Comparison of ENCODE assay signal across 12 cellular contexts in the genomic region with DNA sequence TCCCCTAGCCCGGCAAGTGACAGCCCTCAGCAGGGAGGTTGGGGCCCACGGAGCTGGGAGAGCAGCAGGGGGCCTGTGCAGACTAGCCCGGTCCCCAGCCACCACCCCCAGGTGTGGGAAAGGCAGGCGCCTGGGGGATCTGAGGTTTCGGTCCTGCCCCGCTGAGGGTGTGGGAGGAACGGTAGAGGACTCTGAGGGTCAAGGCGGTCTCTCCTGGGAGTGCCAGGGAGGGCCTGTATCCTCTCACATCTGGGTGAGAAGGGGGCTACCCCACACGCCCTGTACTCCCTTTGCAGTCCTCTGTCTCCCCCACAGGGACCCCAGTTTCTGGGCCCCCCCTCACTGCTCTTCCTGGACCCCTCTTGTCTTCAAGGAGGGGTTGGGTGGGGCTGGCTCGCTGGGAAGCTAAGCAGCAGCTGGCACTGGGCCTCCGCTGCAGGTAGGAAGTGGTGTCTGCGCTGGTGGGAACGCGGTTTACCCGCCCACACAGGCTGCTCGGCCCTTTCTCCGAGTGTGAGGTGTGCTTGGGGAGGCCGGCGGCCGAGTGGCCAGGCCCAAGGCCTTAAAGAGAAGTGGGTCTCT. TPM values are rescaled to one million over a fixed set of nuclear protein-coding genes. Genes with fewer than 3 reads are reported as not detected.
DNase-seq lines count a peak whose midpoint lies in the region; ATAC-seq, FAIRE-seq and TF ChIP-seq lines count a peak whose summit lies in the region.
"Had no signal": no experiment of that assay in that cellular context is flagged by ENCODE, and none has a peak within 500 bp of the region (broad histone marks: within the 10 kb centered on the region; RNA-seq: fewer than 3 reads in every experiment).

No MANE protein-coding gene starts in this region.

- H3K4me3 Mint-ChIP-seq in MCF 10A (ENCODE audit: unreplicated experiment), result no peak overlapping the region

- no peak for TF ChIP-seq CTCF in mammary epithelial cell (conservative IDR thresholded peaks at IDR 0.05 in 1 of 2, IDR thresholded peaks at IDR 0.05 in 1 of 2; ENCODE audit: extremely low read depth in 1 of 2, insufficient read depth in 1 of 2, low read depth in 1 of 2, low read length in 2 of 2)
- no peak for TF ChIP-seq CTCF in MCF 10A (IDR thresholded peaks at IDR 0.05; ENCODE audit: unreplicated experiment)
- no peak for TF ChIP-seq CTCF in kidney (IDR thresholded peaks at IDR 0.05; ENCODE audit: borderline replicate concordance, extremely low read depth, insufficient read depth)

- no peaks in the 10 kb centered on the region for H3K27me3 ChIP-seq in mammary epithelial cell (ENCODE audit: insufficient read depth, low read length)

- POLR2A ChIA-PET in MCF 10A (lab: Yijun Ruan, JAX) (interaction anchor here (1.0 kb wide), 1 partner anchor 28 kb away, joined by 3 read pairs; the partner anchor contains the start of gene CSNK1D), HEK293T (lab: Yijun Ruan, JAX) (interaction anchor here (1.2 to 2.0 kb wide), 2 partner anchors 9 kb away, joined by 3 to 10 read pairs; no protein-coding TSS in a partner anchor)

- in situ Hi-C loops in mammary epithelial cell (cut with MboI; ENCODE audit: low sequenced_read_pairs in 2 of 2), result no loop called here

- H3K79me2 ChIP-seq in mammary epithelial cell (ENCODE audit: insufficient read depth, low read length), result no peaks in the 10 kb centered on the region

- dilution Hi-C loops in mammary epithelial cell (cut with HindIII; ENCODE audit: low sequenced_read_pairs), result no loop called here

- FAIRE-seq in kidney (lab: Jason Lieb, UNC) (no peak), RCC 7860 (lab: Jason Lieb, UNC) (no peak)

- CTCF ChIA-PET in mammary epithelial cell (lab: Charles Lee; ENCODE audit: low non-redundant PET), result interaction anchor here (0.6 kb wide), 1 partner anchor 59 kb away, joined by 4 read pairs; no protein-coding TSS in a partner anchor
- CTCF ChIA-PET in MCF 10A (lab: Yijun Ruan, JAX), result interaction anchor here (0.6 to 1.4 kb wide), 4 partner anchors 36 to 691 kb away, joined by 3 to 5 read pairs (median 4); no protein-coding TSS in a partner anchor
- CTCF ChIA-PET in HEK293T (lab: Yijun Ruan, JAX), result interaction anchor here (0.6 kb wide), 1 partner anchor 48 kb away, joined by 3 read pairs; no protein-coding TSS in a partner anchor

- no peak for TF ChIP-seq POLR2A in GM18505 (IDR thresholded peaks at IDR 0.05; ENCODE audit: borderline replicate concordance, extremely low read depth, insufficient read depth, insufficient read length)

- H3K9me3 Mint-ChIP-seq in MCF 10A (ENCODE audit: unreplicated experiment), result no peaks in the 10 kb centered on the region

- H3K4me1 ChIP-seq in mammary epithelial cell (ENCODE audit: insufficient read depth, low read length) (peaks cover 49% of the 10 kb centered on the region), kidney (ENCODE audit: control insufficient read depth in 1 of 2, insufficient read depth in 1 of 2, low read depth in 1 of 2, low read length in 2 of 2) (peaks cover 18 to 26% of the 10 kb centered on the region in 2 donors)

- DNase-seq in mammary epithelial cell, result peak; percentile 80
- no peak for DNase-seq in MCF 10A (ENCODE audit: unreplicated experiment)
- DNase-seq in activated T-cell treated with anti-CD3 and anti-CD28 coated beads for 48 hours (ENCODE audit: low read depth), result peak; percentile 71
- peak; percentile 78 for DNase-seq in kidney
- no peak for DNase-seq in HEK293T (ENCODE audit: extremely low spot score)
- no peak for DNase-seq in RCC 7860 (ENCODE audit: low spot score)
- DNase-seq: foreskin melanocyte, NCI-H2081 treated with DMSO at 0.1 percent for 48 hours had no signal

- ATAC-seq in HG02759 (IDR thresholded peaks at IDR 0.05; ENCODE audit: unreplicated experiment), result no peak
- ATAC-seq in GM18505 (IDR thresholded peaks at IDR 0.05; ENCODE audit: unreplicated experiment), result no peak

- no peaks in the 10 kb centered on the region for H3K36me3 Mint-ChIP-seq in MCF 10A (ENCODE audit: insufficient read depth, unreplicated experiment)

- peak overlapping the region; percentile 30 for H3K27ac ChIP-seq in mammary epithelial cell (ENCODE audit: insufficient read depth, low read depth, low read length)
- H3K27ac ChIP-seq in kidney (ENCODE audit: low read depth in 2 of 2, low read length in 2 of 2), result no peak overlapping the region

- H3K4me3 ChIP-seq in mammary epithelial cell (replicated peaks in 1 of 3; ENCODE audit: insufficient read depth in 1 of 3, low read depth in 2 of 3, low read length in 3 of 3), result no peak overlapping the region
- H3K4me3 ChIP-seq in kidney (ENCODE audit: low read length in 2 of 2), result no peak overlapping the region

- peak overlapping the region; percentile 80 for H3K4me2 ChIP-seq in mammary epithelial cell (ENCODE audit: insufficient read depth, low read depth, low read length)

- no peaks in the 10 kb centered on the region for H4K20me1 ChIP-seq in mammary epithelial cell (ENCODE audit: insufficient read depth, low read length)

- peak overlapping the region; percentile 15 for H3K9ac ChIP-seq in mammary epithelial cell (ENCODE audit: insufficient read depth, low read length)
- H3K9ac ChIP-seq in kidney (ENCODE audit: low read length in 2 of 2), result no peak overlapping the region

- H3K36me3 ChIP-seq in mammary epithelial cell (ENCODE audit: insufficient read depth, low read length) (no peaks in the 10 kb centered on the region), kidney (ENCODE audit: control insufficient read depth in 1 of 2, insufficient read depth in 2 of 2, low read length in 2 of 2) (no peaks in the 10 kb centered on the region)

- H3K9me3 ChIP-seq in mammary epithelial cell (replicated peaks; ENCODE audit: insufficient read depth, low read length), result no peaks in the 10 kb centered on the region
- no peaks in the 10 kb centered on the region for H3K9me3 ChIP-seq in kidney (ENCODE audit: control insufficient read depth in 1 of 2, low read length in 2 of 2)

- peaks cover 33% of the 10 kb centered on the region for H3K4me1 Mint-ChIP-seq in MCF 10A (ENCODE audit: insufficient read depth, unreplicated experiment)

- H3K27ac Mint-ChIP-seq in MCF 10A (ENCODE audit: low read depth, unreplicated experiment), result no peak overlapping the region

- WGBS in mammary epithelial cell (ENCODE audit: low coverage, missing lambda C conversion rate), result 6% methylated on average over 16 of the region's 20 CpGs

- BruUV-seq in mammary epithelial cell (replicated peaks; lab: Mats Ljungman, UMichigan) (no TSS peak), MCF 10A (replicated peaks; lab: Mats Ljungman, UMichigan) (no TSS peak)

- no peaks in the 10 kb centered on the region for H3K27me3 Mint-ChIP-seq in MCF 10A (ENCODE audit: insufficient read depth, unreplicated experiment)

- H2AFZ ChIP-seq in mammary epithelial cell (ENCODE audit: low read depth, low read length), result peak overlapping the region; percentile 55

- intact Hi-C loops in mammary epithelial cell (cut with micrococcal nuclease), result loop anchor here (2.0 kb wide), 1 partner anchor 19 kb away; no protein-coding TSS in a partner anchor
- intact Hi-C loops in MCF 10A (cut with micrococcal nuclease), result no loop called here
- intact Hi-C loops in kidney (cut with DNase I), result no loop called here

TF ChIP-seq in HEK293T, 16 proteins besides CTCF, POLR2A, EP300 and RAD21:
- TF ChIP-seq FOXM1 (IDR thresholded peaks at IDR 0.05; ENCODE audit: borderline replicate concordance), result no peak
- TF ChIP-seq, protein P1, sequence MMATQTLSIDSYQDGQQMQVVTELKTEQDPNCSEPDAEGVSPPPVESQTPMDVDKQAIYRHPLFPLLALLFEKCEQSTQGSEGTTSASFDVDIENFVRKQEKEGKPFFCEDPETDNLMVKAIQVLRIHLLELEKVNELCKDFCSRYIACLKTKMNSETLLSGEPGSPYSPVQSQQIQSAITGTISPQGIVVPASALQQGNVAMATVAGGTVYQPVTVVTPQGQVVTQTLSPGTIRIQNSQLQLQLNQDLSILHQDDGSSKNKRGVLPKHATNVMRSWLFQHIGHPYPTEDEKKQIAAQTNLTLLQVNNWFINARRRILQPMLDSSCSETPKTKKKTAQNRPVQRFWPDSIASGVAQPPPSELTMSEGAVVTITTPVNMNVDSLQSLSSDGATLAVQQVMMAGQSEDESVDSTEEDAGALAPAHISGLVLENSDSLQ (IDR thresholded peaks at IDR 0.05), result no peak
- no peak for TF ChIP-seq ARNT (IDR thresholded peaks at IDR 0.05)
- TF ChIP-seq NFRKB (IDR thresholded peaks at IDR 0.05), result no peak
- no peak for TF ChIP-seq SP1 (IDR thresholded peaks at IDR 0.05)
- no peak for TF ChIP-seq BHLHE40 (IDR thresholded peaks at IDR 0.05; ENCODE audit: borderline replicate concordance)
- TF ChIP-seq TARDBP (IDR thresholded peaks at IDR 0.05), result no peak
- no peak for TF ChIP-seq FOXA1 (IDR thresholded peaks at IDR 0.05)

RNA-seq across cellular contexts. Expression of gene CD7, which starts 15.4 kb away (rescaled TPM):
- total RNA-seq in mammary epithelial cell (not detected), MCF 10A (2022) (0.63 and 0.71 TPM in 2 replicates), kidney (9.2 TPM)
- polyA plus RNA-seq in mammary epithelial cell (not detected), kidney (ENCODE audit: insufficient read depth, low read depth, low replicate concordance) (1.0 TPM)
- not detected for polyA minus RNA-seq in mammary epithelial cell

RNA-seq across cellular contexts. Expression of gene CSNK1D, which starts 28.5 kb away (rescaled TPM):
- total RNA-seq in mammary epithelial cell, result 100 to 1,000 TPM in 1 of 2 donors, 10 to 100 TPM in 1; 68.7 to 163 TPM
- polyA plus RNA-seq in mammary epithelial cell, result 146 TPM
- polyA minus RNA-seq in mammary epithelial cell, result 216 TPM
- 191 and 193 TPM in 2 replicates for total RNA-seq in MCF 10A (2022)
- total RNA-seq in kidney, result 160 TPM
- 69.7 TPM for polyA plus RNA-seq in kidney (ENCODE audit: insufficient read depth, low read depth, low replicate concordance)

RNA-seq across cellular contexts. Expression of gene SECTM1, which starts 31.6 kb away (rescaled TPM):
- total RNA-seq in mammary epithelial cell (1 to 10 TPM; 2.7 to 3.5 TPM), MCF 10A (2022) (7.5 and 13.4 TPM in 2 replicates), kidney (87.5 TPM)
- polyA plus RNA-seq in mammary epithelial cell (3.0 TPM), kidney (ENCODE audit: insufficient read depth, low read depth, low replicate concordance) (15.4 TPM)
- 2.4 TPM for polyA minus RNA-seq in mammary epithelial cell

RNA-seq across cellular contexts. Expression of gene TEX19, which starts 57.0 kb away (rescaled TPM):
- total RNA-seq in mammary epithelial cell (not detected), MCF 10A (2022) (not detected in 2 replicates), kidney (not detected)
- polyA plus RNA-seq in mammary epithelial cell (not detected), kidney (ENCODE audit: insufficient read depth, low read depth, low replicate concordance) (not detected)
- polyA minus RNA-seq in mammary epithelial cell, result not detected
- total RNA-seq: mononuclear cell, ureter had no signal

Comparison
In these comparisons a context has a peak if more than half of its experiments do, and no peak if none do; other contexts are left out.
1. DNase-seq: peak in mammary epithelial cell (single experiment), activated T-cell treated with anti-CD3 and anti-CD28 coated beads for 48 hours (single experiment) and kidney (single experiment); none in MCF 10A (single experiment), HEK293T (single experiment) and RCC 7860 (single experiment).